Comparison of ENCODE assay signal across 21 cellular contexts in the genomic region with DNA sequence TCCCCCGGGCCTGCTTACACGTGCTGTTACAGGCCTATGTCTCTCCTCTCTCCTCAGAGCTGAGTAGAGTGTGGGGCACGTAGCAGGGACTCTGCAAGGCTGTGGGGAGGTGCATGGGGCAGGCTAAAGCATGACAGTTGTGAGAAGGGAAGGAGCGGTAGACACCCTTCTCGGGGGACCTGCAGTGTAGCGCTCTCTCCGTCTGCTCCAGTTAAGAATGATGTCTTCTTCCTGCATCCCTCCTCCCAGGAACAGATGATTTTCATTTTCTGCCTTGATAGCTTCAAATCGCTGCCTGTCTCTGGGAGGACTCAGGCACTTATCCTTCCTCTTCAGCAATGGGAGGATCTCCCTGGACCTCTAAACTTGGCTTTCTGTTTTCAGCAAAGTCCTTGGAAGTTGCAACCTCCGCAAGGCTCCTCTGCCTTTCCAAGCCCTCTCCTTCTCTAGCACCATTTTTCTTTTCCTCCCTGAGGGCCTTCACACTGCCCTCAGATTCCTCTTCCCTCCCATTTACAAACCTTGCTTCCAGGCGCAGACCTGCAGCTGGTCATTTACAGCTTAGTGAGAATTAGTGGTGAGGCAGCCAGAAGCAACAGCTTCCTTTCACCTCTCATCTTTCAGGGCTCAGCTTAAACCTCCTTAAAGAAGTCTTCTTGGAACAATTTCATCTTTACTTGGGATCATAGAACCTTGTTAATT. TPM values are rescaled to one million over a fixed set of nuclear protein-coding genes. Genes with fewer than 3 reads are reported as not detected.
DNase-seq lines count a peak whose midpoint lies in the region; ATAC-seq, FAIRE-seq and TF ChIP-seq lines count a peak whose summit lies in the region.
"Had no signal": no experiment of that assay in that cellular context is flagged by ENCODE, and none has a peak within 500 bp of the region (broad histone marks: within the 10 kb centered on the region; RNA-seq: fewer than 3 reads in every experiment).

No MANE protein-coding gene starts in this region.

- TF ChIP-seq RAD21 in K562 (CRISPR knock-in tag; conservative IDR thresholded peaks at IDR 0.05 in 1 of 2, IDR thresholded peaks at IDR 0.05 in 1 of 2): no peak

- H3K4me1 ChIP-seq in K562 (replicated peaks in 1 of 2; ENCODE audit: control insufficient read depth in 2 of 2, insufficient read depth in 2 of 2, low read length in 2 of 2) (no peaks in the 10 kb centered on the region), muscle layer of duodenum (ENCODE audit: control insufficient read depth in 1 of 2, insufficient read depth in 2 of 2, low read length in 2 of 2) (peaks cover 3 to 13% of the 10 kb centered on the region in 2 donors), transverse colon (peaks cover 0 to 15% (median 1%) of the 10 kb centered on the region in 4 donors)

- H3K27me3 ChIP-seq in K562 (ENCODE audit: control insufficient read depth in 2 of 2, insufficient read depth in 2 of 2, low read length in 2 of 2): peaks cover 8 to 39% of the 10 kb centered on the region in 2 experiments; a peak in 4 of 5 replicates
- H3K27me3 ChIP-seq in muscle layer of duodenum (ENCODE audit: low read depth, low read length): no peaks in the 10 kb centered on the region
- no peaks in the 10 kb centered on the region for H3K27me3 ChIP-seq in transverse colon
- H3K27me3 ChIP-seq: adrenal gland, uterus had no signal

- H2AFZ ChIP-seq in K562 (ENCODE audit: low read depth, low read length): no peak overlapping the region
- H2AFZ ChIP-seq: PC-9 had no signal

- H3K27ac ChIP-seq in K562 (ENCODE audit: extremely low read depth, low read depth, low read length) (no peak overlapping the region), muscle layer of duodenum (ENCODE audit: low read length) (peak overlapping the region; percentile 2), transverse colon (peak overlapping the region; percentile 28 to 60 (median 50))
- H3K27ac ChIP-seq: PC-9, psoas muscle had no signal

- intact Hi-C loops in K562 (cut with micrococcal nuclease) (no loop called here), transverse colon (cut with DNase I; ENCODE audit: low total_unique reads) (no loop called here)

- peak; percentile 29; the same call in 1 of the 3 replicates for ATAC-seq in K562
- ATAC-seq: stimulated activated naive CD8-positive, alpha-beta T cell treated with anti-CD3 and anti-CD28 coated beads, Interleukin-15, amount 100 ng/mL, for 72 hours had no signal

- no peaks in the 10 kb centered on the region for H3K79me2 ChIP-seq in K562 (ENCODE audit: control insufficient read depth, insufficient read depth, low read length)

- no peak overlapping the region for H3K4me2 ChIP-seq in K562 (ENCODE audit: insufficient read depth, low read length)
- H3K4me2 ChIP-seq: PC-9 had no signal

- no TSS peak for BruUV-seq in K562 (replicated peaks; lab: Mats Ljungman, UMichigan)

- H3K9me3 ChIP-seq in K562 (replicated peaks; ENCODE audit: control insufficient read depth, insufficient read depth, low read depth, low read length) (no peaks in the 10 kb centered on the region), muscle layer of duodenum (ENCODE audit: control insufficient read depth in 1 of 2, low read length in 2 of 2) (no peaks in the 10 kb centered on the region), transverse colon (no peaks in the 10 kb centered on the region)
- H3K9me3 ChIP-seq: adrenal gland, esophagus squamous epithelium, psoas muscle, uterus had no signal

- H4K20me1 ChIP-seq in K562 (replicated peaks; ENCODE audit: control insufficient read depth, insufficient read depth, low read length): 0 out of 2 replicates have a peak, but pooled peaks cover 5% of the 10 kb centered on the region

- no peaks in the 10 kb centered on the region for H3K9me1 ChIP-seq in K562 (ENCODE audit: control insufficient read depth, insufficient read depth, low read length)

- no peak for TF ChIP-seq POLR2A in K562 (conservative IDR thresholded peaks at IDR 0.05)
- TF ChIP-seq POLR2A in transverse colon (IDR thresholded peaks at IDR 0.05): no peak

- in situ Hi-C loops in K562 (cut with MboI): no loop called here
- in situ Hi-C loops in transverse colon (cut with MboI; ENCODE audit: low pct_ligation_motif_present in 1 of 4, low pct_unique_long_range_greater_than_20kb in 1 of 4, low sequenced_read_pairs in 3 of 4): no loop called here

- no peak for TF ChIP-seq EP300 in K562 (IDR thresholded peaks at IDR 0.05; ENCODE audit: low read length)
- no peak for TF ChIP-seq EP300 in transverse colon (IDR thresholded peaks at IDR 0.05; ENCODE audit: low read depth)

- WGBS in K562 (ENCODE audit: insufficient coverage, low coverage, missing lambda C conversion rate): 27% methylated on average over 8 of the region's 10 CpGs
- 59 to 79% methylated on average over 2 to 10 of the region's 10 CpGs for WGBS in transverse colon (ENCODE audit: low coverage in 1 of 2), 2 donors

- POLR2A ChIA-PET in K562 (lab: Yijun Ruan, JAX): interaction anchor here (0.7 to 1.7 kb wide), 4 partner anchors 11 to 669 kb away, joined by 3 to 4 read pairs (median 4); a partner anchor contains a TSS

- TF ChIP-seq CTCF in K562 (IDR thresholded peaks at IDR 0.05 in 2 of 3, conservative IDR thresholded peaks at IDR 0.05 in 1 of 3; ENCODE audit: insufficient read depth in 2 of 3, low read depth in 1 of 3, low read length in 3 of 3): no peak
- no peak for TF ChIP-seq CTCF in transverse colon (IDR thresholded peaks at IDR 0.05)

- no peak overlapping the region for H3K9ac ChIP-seq in K562 (ENCODE audit: insufficient read depth in 1 of 2, low read depth in 2 of 2, low read length in 2 of 2)

- DNase-seq in NCI-H524 treated with DMSO at 0.1 percent for 48 hours (lab: John Stamatoyannopoulos, UW): peak; percentile 28
- no peak for DNase-seq in K562 (ENCODE audit: extremely low read depth in 1 of 4, low spot score in 3 of 4)
- DNase-seq in transverse colon: no peak
- DNase-seq in activated naive CD4-positive, alpha-beta T cell (lab: John Stamatoyannopoulos, UW): no peak
- no peak for DNase-seq in NCI-H2107 (lab: John Stamatoyannopoulos, UW)
- no peak for DNase-seq in activated CD4-positive, alpha-beta T cell treated with anti-CD3 and anti-CD28 coated beads for 48 hours
- DNase-seq: activated CD4-positive, alpha-beta T cell treated with anti-CD3 and anti-CD28 coated beads for 1 hour; AML-193; central memory CD4-positive, alpha-beta T cell; esophagus squamous epithelium; NCI-H1105; NCI-H2081 treated with DMSO at 0.1 percent for 48 hours; NCI-H526 treated with DMSO at 0.1 percent for 48 hours; PC-9; stimulated activated naive CD8-positive, alpha-beta T cell treated with anti-CD3 and anti-CD28 coated beads, Interleukin-15, amount 100 ng/mL, for 72 hours; T1000 had no signal

- CTCF ChIA-PET in K562 (lab: Yijun Ruan, JAX; ENCODE audit: low intra/inter-chr PET ratio): no interaction called here

- H3K36me3 ChIP-seq in K562 (ENCODE audit: control insufficient read depth, insufficient read depth, low read length) (no peaks in the 10 kb centered on the region), muscle layer of duodenum (ENCODE audit: control insufficient read depth in 1 of 2, insufficient read depth in 2 of 2, low read length in 2 of 2) (no peaks in the 10 kb centered on the region), transverse colon (no peaks in the 10 kb centered on the region)
- H3K36me3 ChIP-seq: adrenal gland, esophagus squamous epithelium, uterus had no signal

- H3K4me3 ChIP-seq in K562 (no peak overlapping the region), muscle layer of duodenum (ENCODE audit: low read depth in 1 of 2, low read length in 2 of 2) (no peak overlapping the region), transverse colon (no peak overlapping the region)
- H3K4me3 ChIP-seq: adrenal gland, esophagus squamous epithelium, PC-9, psoas muscle, uterus had no signal

- no peak for FAIRE-seq in K562 (lab: Jason Lieb, UNC)
- FAIRE-seq: islet of Langerhans had no signal

TF ChIP-seq in K562, 482 proteins besides CTCF, POLR2A, EP300 and RAD21 (continues in another document):
- TF ChIP-seq POLR2H (tag; IDR thresholded peaks at IDR 0.05; ENCODE audit: low read depth): no peak
- TF ChIP-seq KLF16 (IDR thresholded peaks at IDR 0.05): no peak
- no peak for TF ChIP-seq SOX6 (IDR thresholded peaks at IDR 0.05)
- TF ChIP-seq SMAD4 (CRISPR knock-in tag; conservative IDR thresholded peaks at IDR 0.05): no peak
- no peak for TF ChIP-seq YY1 (IDR thresholded peaks at IDR 0.05; ENCODE audit: borderline replicate concordance in 1 of 3, control insufficient read depth in 1 of 3, extremely low read depth in 1 of 3, insufficient read depth in 3 of 3, insufficient read length in 1 of 3, insufficient replicate concordance in 2 of 3, low read depth in 1 of 3, low read length in 2 of 3)

RNA-seq across cellular contexts. Expression of a gene that starts 23.4 kb away (rescaled TPM):
- total RNA-seq in K562 (2011; cell fraction: chromatin; rRNA removed; ENCODE audit: low replicate concordance): 47.5 and 98.2 TPM in 2 replicates
- 56.7 and 69.2 TPM in 2 replicates for total RNA-seq in K562 (2011; cell fraction: nucleolus; rRNA removed)
- 49.1 and 56.6 TPM in 2 replicates for total RNA-seq in K562 (2011; cell fraction: nucleoplasm; rRNA removed)
- total RNA-seq in K562 (2014; rRNA removed) (26.9 and 31.6 TPM in 2 replicates), K562 (2014; rRNA removed; fragmentation: Illumina TruSeq; extraction: Trizol) (13.4 and 14.2 TPM in 2 replicates), K562 (2015; rRNA removed; fragmentation: Illumina TruSeq; extraction: Trizol) (14.1 and 14.3 TPM in 2 replicates), K562 (2021) (78.3 and 84.2 TPM in 2 replicates), transverse colon (100 to 1,000 TPM in 2 of 4 donors, 10 to 100 TPM in 2; 49.8 to 223 (median 114) TPM)
- polyA plus RNA-seq in K562 (2011; rRNA removed) (6.4 and 14.8 TPM in 2 replicates), K562 (2014; fragmentation: Illumina TruSeq; extraction: Trizol) (14.4 and 30.2 TPM in 2 replicates), K562 (2014; fragmentation: Nextera tagmentation; extraction: Ambion mirVana) (1 to 10 TPM; 1.5 to 2.3 TPM), K562 (2014; rRNA removed) (21.1 and 25.2 TPM in 2 replicates)
- polyA plus RNA-seq in K562 (2011; cell fraction: cytosol; rRNA removed): 8.4 and 9.7 TPM in 2 replicates
- polyA plus RNA-seq in K562 (2011; cell fraction: nucleus; rRNA removed): 34.5 and 47.6 TPM in 2 replicates
- 33.7 and 52.9 TPM in 2 replicates for polyA plus RNA-seq in K562 (2012)
- polyA minus RNA-seq in K562 (2011; rRNA and poly(A)+ RNA removed): 32.3 and 47.1 TPM in 2 replicates
- 34.6 and 56.1 TPM in 2 replicates for polyA minus RNA-seq in K562 (2011; cell fraction: cytosol; rRNA and poly(A)+ RNA removed)
- 45.1 and 56.8 TPM in 2 replicates for polyA minus RNA-seq in K562 (2011; cell fraction: nucleus; rRNA and poly(A)+ RNA removed)
